Comparison of ENCODE assay signal across 2 cellular contexts in the genomic region with DNA sequence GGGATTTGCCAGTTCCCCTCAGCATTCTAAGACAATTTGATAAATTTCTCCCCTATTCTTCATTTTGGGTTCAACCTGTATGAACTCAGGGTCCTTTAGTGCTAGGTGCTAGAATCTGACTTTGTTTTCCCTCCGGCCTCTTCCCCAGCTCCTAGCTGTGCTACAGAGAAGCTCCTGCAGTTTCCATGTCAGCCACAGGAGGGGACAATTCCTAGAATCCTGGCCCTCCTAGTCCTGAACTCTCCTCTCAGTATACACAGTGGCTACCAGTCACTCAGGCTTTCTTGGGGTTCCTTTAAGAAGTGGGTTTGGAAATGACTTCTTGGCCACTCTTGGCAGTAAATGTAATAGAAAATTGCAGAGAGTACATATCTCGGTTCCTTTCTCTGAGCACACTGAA.
TF ChIP-seq lines count a peak whose summit lies in the region.

No MANE protein-coding gene starts in this region.

TF ChIP-seq in GM23338, 12 proteins besides CTCF, POLR2A, EP300 and RAD21 (continued from another document):
- TF ChIP-seq ZNF462 (CRISPR knock-in tag; IDR thresholded peaks at IDR 0.05) (no peak), REST (IDR thresholded peaks at IDR 0.05; ENCODE audit: unreplicated experiment) (no peak)

TF ChIP-seq in SK-N-SH treated with all-trans-retinoic acid at 6 μM for 48 hours, 23 proteins besides CTCF, POLR2A, EP300 and RAD21 (continued from another document):
- TF ChIP-seq, protein P1, sequence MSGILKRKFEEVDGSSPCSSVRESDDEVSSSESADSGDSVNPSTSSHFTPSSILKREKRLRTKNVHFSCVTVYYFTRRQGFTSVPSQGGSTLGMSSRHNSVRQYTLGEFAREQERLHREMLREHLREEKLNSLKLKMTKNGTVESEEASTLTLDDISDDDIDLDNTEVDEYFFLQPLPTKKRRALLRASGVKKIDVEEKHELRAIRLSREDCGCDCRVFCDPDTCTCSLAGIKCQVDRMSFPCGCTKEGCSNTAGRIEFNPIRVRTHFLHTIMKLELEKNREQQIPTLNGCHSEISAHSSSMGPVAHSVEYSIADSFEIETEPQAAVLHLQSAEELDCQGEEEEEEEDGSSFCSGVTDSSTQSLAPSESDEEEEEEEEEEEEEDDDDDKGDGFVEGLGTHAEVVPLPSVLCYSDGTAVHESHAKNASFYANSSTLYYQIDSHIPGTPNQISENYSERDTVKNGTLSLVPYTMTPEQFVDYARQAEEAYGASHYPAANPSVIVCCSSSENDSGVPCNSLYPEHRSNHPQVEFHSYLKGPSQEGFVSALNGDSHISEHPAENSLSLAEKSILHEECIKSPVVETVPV (CRISPR knock-in tag; IDR thresholded peaks at IDR 0.05): no peak
- TF ChIP-seq ARNTL (CRISPR knock-in tag; IDR thresholded peaks at IDR 0.05; ENCODE audit: borderline replicate concordance, low read depth) (no peak), ISL1 (CRISPR knock-in tag; IDR thresholded peaks at IDR 0.05) (no peak), BACH2 (CRISPR knock-in tag; IDR thresholded peaks at IDR 0.05; ENCODE audit: borderline replicate concordance) (no peak), PPARA (CRISPR knock-in tag; IDR thresholded peaks at IDR 0.05; ENCODE audit: borderline replicate concordance) (no peak), ZNF8 (CRISPR knock-in tag; IDR thresholded peaks at IDR 0.05) (no peak), SNAI2 (CRISPR knock-in tag; IDR thresholded peaks at IDR 0.05) (no peak), OSR1 (CRISPR knock-in tag; IDR thresholded peaks at IDR 0.05) (no peak)
